ENCODE assay signal across 11 cellular contexts in genomic region chr7:140607441-140607989, GRCh38. TPM values are rescaled to one million over a fixed set of nuclear protein-coding genes. Genes with fewer than 3 reads are reported as not detected.
DNase-seq lines count a peak whose midpoint lies in the region; ATAC-seq, FAIRE-seq and TF ChIP-seq lines count a peak whose summit lies in the region.
"Had no signal": no experiment of that assay in that cellular context is flagged by ENCODE, and none has a peak within 500 bp of the region (broad histone marks: within the 10 kb centered on the region; RNA-seq: fewer than 3 reads in every experiment).

No MANE protein-coding gene starts in this region.

- no peaks in the 10 kb centered on the region for H4K20me1 ChIP-seq in HepG2 (ENCODE audit: insufficient read depth, low read length)

- peaks cover 13% of the 10 kb centered on the region for H3K36me3 Mint-ChIP-seq in nephron progenitor cell (ENCODE audit: low read depth)
- H3K36me3 Mint-ChIP-seq: natural killer cell had no signal

- H3K27me3 ChIP-seq in liver (ENCODE audit: control insufficient read depth in 4 of 4, insufficient read depth in 4 of 4, low read length in 3 of 4) = no peaks in the 10 kb centered on the region
- H3K27me3 ChIP-seq in HepG2 (ENCODE audit: control insufficient read depth in 1 of 2, insufficient read depth in 2 of 2, low read length in 2 of 2) = 0 out of 5 replicates have a peak, but pooled peaks cover 0 to 7% of the 10 kb centered on the region in 2 experiments
- H3K27me3 ChIP-seq in aorta (ENCODE audit: control insufficient read depth in 1 of 2, insufficient read depth in 2 of 2, low read length in 1 of 2) = no peaks in the 10 kb centered on the region

- BruUV-seq in HepG2 (replicated peaks; lab: Mats Ljungman, UMichigan) = no TSS peak

- TF ChIP-seq EP300 in HepG2 (IDR thresholded peaks at IDR 0.05; ENCODE audit: low read depth in 2 of 2, low read length in 2 of 2) (no peak), HepG2 (CRISPR knock-in tag; IDR thresholded peaks at IDR 0.05; ENCODE audit: borderline replicate concordance) (no peak)

- peaks cover 3% of the 10 kb centered on the region for H3K27me3 Mint-ChIP-seq in nephron progenitor cell (ENCODE audit: low read depth, poor library complexity)

- 78% methylated on average over 7 of the region's 7 CpGs for whole genome bisulfite sequencing in liver
- WGBS in HepG2 (ENCODE audit: low lambda C conversion rate) = 49% methylated on average over 7 of the region's 7 CpGs
- WGBS in aorta, 2 donors = 7% methylated on average over 7 of the region's 7 CpGs

- TF ChIP-seq RAD21 in liver (IDR thresholded peaks at IDR 0.05) = peak in 1 of 2 donors; percentile 26
- no peak for TF ChIP-seq RAD21 in HepG2 (CRISPR knock-in tag; IDR thresholded peaks at IDR 0.05)

- in situ Hi-C loops in HepG2 (cut with HindIII; ENCODE audit: extremely low pct_ligation_motif_present, low pct_unique_long_range_greater_than_20kb) = no loop called here

- H3K4me1 ChIP-seq in liver (ENCODE audit: control insufficient read depth in 4 of 4, insufficient read depth in 4 of 4, low read length in 3 of 4) (peaks cover 0 to 7% (median under 1%) of the 10 kb centered on the region in 4 donors), HepG2 (ENCODE audit: insufficient read depth, low read length) (peaks cover 11% of the 10 kb centered on the region), aorta (ENCODE audit: control insufficient read depth in 1 of 2, insufficient read depth in 2 of 2, low read length in 2 of 2) (no peaks in the 10 kb centered on the region)

- no peak for FAIRE-seq in HepG2 (lab: Jason Lieb, UNC)
- FAIRE-seq in frontal cortex (lab: Jason Lieb, UNC) = no peak
- FAIRE-seq: A204.1 had no signal

- no peaks in the 10 kb centered on the region for H3K79me2 ChIP-seq in HepG2 (ENCODE audit: insufficient read depth, low read length)

- TF ChIP-seq POLR2A in HepG2 (IDR thresholded peaks at IDR 0.05; ENCODE audit: insufficient read depth in 1 of 2, low read depth in 2 of 2, low read length in 2 of 2) = no peak

- H3K9me3 Mint-ChIP-seq in nephron progenitor cell = no peaks in the 10 kb centered on the region
- H3K9me3 Mint-ChIP-seq: natural killer cell had no signal

- H3K4me1 Mint-ChIP-seq in nephron progenitor cell = peaks cover 28% of the 10 kb centered on the region
- H3K4me1 Mint-ChIP-seq: natural killer cell had no signal

- DNase-seq in HepG2 (ENCODE audit: low spot score) (no peak), frontal cortex (ENCODE audit: low spot score in 2 of 2) (peak; percentile 42 to 48), nephron progenitor cell (no peak), aorta (peak; percentile 76 to 81), T-helper 1 cell (no peak)
- DNase-seq: natural killer cell, NCI-H2029 had no signal

- intact Hi-C loops in HepG2 (cut with micrococcal nuclease; ENCODE audit: unreplicated experiment) = no loop called here
- intact Hi-C loops in aorta (cut with DNase I) = no loop called here

- no peak for TF ChIP-seq CTCF in liver (IDR thresholded peaks at IDR 0.05; ENCODE audit: low read depth, low read length, missing input control)
- TF ChIP-seq CTCF in HepG2 (CRISPR knock-in tag; IDR thresholded peaks at IDR 0.05) = no peak
- TF ChIP-seq CTCF in nephron progenitor cell (IDR thresholded peaks at IDR 0.05) = no peak

- H3K4me3 Mint-ChIP-seq in nephron progenitor cell = no peak overlapping the region
- H3K4me3 Mint-ChIP-seq: natural killer cell had no signal

- no peak overlapping the region for H2AFZ ChIP-seq in HepG2 (ENCODE audit: low read length)

- no peaks in the 10 kb centered on the region for H3K9me3 ChIP-seq in liver (ENCODE audit: control insufficient read depth in 4 of 4, low read length in 3 of 4)
- no peaks in the 10 kb centered on the region for H3K9me3 ChIP-seq in HepG2 (ENCODE audit: low read length)
- H3K9me3 ChIP-seq in aorta (ENCODE audit: control insufficient read depth, low read length) = no peaks in the 10 kb centered on the region

- H3K27ac Mint-ChIP-seq in nephron progenitor cell = peak overlapping the region; percentile 63
- H3K27ac Mint-ChIP-seq: natural killer cell had no signal

- H3K27ac ChIP-seq in liver (ENCODE audit: low read depth in 1 of 2, low read length in 2 of 2) = peak overlapping the region; percentile 2 to 43
- no peak overlapping the region for H3K27ac ChIP-seq in HepG2 (ENCODE audit: extremely low read length, insufficient read depth, low read length)
- no peak overlapping the region for H3K27ac ChIP-seq in aorta (ENCODE audit: low read depth in 1 of 2, low read length in 2 of 2)

- CTCF ChIA-PET in HepG2 (lab: Yijun Ruan, JAX; ENCODE audit: low intra/inter-chr PET ratio, low total read pairs) = no interaction called here

- H3K4me2 ChIP-seq in HepG2 (ENCODE audit: low read depth, low read length) = no peak overlapping the region

- ATAC-seq in HepG2 (no peak), aorta (ENCODE audit: low FRiP score) (peak; percentile 69), HG02642 (IDR thresholded peaks at IDR 0.05; ENCODE audit: poor library complexity, unreplicated experiment) (no peak), GM19351 (IDR thresholded peaks at IDR 0.05; ENCODE audit: unreplicated experiment) (no peak)
- ATAC-seq: natural killer cell had no signal

- POLR2A ChIA-PET in HepG2 (lab: Yijun Ruan, JAX) = no interaction called here

- no peak overlapping the region for H3K9ac ChIP-seq in liver (ENCODE audit: low read depth in 1 of 2, low read length in 2 of 2)
- H3K9ac ChIP-seq in HepG2 (ENCODE audit: insufficient read depth, low read depth, low read length) = no peak overlapping the region

- H3K36me3 ChIP-seq in liver (ENCODE audit: control insufficient read depth in 4 of 4, insufficient read depth in 3 of 4, low read depth in 1 of 4, low read length in 3 of 4) = no peaks in the 10 kb centered on the region
- no peaks in the 10 kb centered on the region for H3K36me3 ChIP-seq in HepG2 (replicated peaks in 1 of 2; ENCODE audit: control insufficient read depth in 1 of 2, insufficient read depth in 2 of 2, low read length in 2 of 2)
- H3K36me3 ChIP-seq in aorta (ENCODE audit: control insufficient read depth in 1 of 2, insufficient read depth in 2 of 2, low read length in 1 of 2) = no peaks in the 10 kb centered on the region

- no peak overlapping the region for H3K4me3 ChIP-seq in liver (ENCODE audit: low read depth in 1 of 3, low read length in 3 of 3)
- H3K4me3 ChIP-seq in HepG2 (replicated peaks in 1 of 3; ENCODE audit: insufficient read depth in 1 of 3, low read depth in 2 of 3, low read length in 3 of 3) = no peak overlapping the region
- H3K4me3 ChIP-seq in aorta (ENCODE audit: low read length in 2 of 2) = no peak overlapping the region

TF ChIP-seq in HepG2, 621 proteins besides CTCF, POLR2A, EP300 and RAD21 (continues in another document):
- TF ChIP-seq, protein P1, sequence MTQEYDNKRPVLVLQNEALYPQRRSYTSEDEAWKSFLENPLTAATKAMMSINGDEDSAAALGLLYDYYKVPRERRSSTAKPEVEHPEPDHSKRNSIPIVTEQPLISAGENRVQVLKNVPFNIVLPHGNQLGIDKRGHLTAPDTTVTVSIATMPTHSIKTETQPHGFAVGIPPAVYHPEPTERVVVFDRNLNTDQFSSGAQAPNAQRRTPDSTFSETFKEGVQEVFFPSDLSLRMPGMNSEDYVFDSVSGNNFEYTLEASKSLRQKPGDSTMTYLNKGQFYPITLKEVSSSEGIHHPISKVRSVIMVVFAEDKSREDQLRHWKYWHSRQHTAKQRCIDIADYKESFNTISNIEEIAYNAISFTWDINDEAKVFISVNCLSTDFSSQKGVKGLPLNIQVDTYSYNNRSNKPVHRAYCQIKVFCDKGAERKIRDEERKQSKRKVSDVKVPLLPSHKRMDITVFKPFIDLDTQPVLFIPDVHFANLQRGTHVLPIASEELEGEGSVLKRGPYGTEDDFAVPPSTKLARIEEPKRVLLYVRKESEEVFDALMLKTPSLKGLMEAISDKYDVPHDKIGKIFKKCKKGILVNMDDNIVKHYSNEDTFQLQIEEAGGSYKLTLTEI (CRISPR knock-in tag; conservative IDR thresholded peaks at IDR 0.05) = no peak
- TF ChIP-seq ZFX (CRISPR knock-in tag; IDR thresholded peaks at IDR 0.05; ENCODE audit: low read depth) (no peak), SALL2 (CRISPR knock-in tag; IDR thresholded peaks at IDR 0.05) (no peak), ZNF468 (CRISPR knock-in tag; IDR thresholded peaks at IDR 0.05) (no peak), SRF (IDR thresholded peaks at IDR 0.05; ENCODE audit: low read depth, low read length) (no peak), ZNF124 (CRISPR knock-in tag; IDR thresholded peaks at IDR 0.05) (no peak), ZFAT (CRISPR knock-in tag; conservative IDR thresholded peaks at IDR 0.05) (no peak), NCOA5 (CRISPR knock-in tag; IDR thresholded peaks at IDR 0.05) (no peak), SP1 (IDR thresholded peaks at IDR 0.05) (no peak), SP1 (CRISPR knock-in tag; IDR thresholded peaks at IDR 0.05) (no peak), MTF1 (CRISPR knock-in tag; IDR thresholded peaks at IDR 0.05) (no peak)

RNA-seq across cellular contexts. Expression of gene DENND2A, which starts 33.1 kb away (rescaled TPM):
- total RNA-seq in liver (1 to 10 TPM; 3.0 to 7.4 TPM), HepG2 (2016; rRNA removed; fragmentation: Illumina TruSeq; extraction: Trizol) (not detected in 2 replicates), frontal cortex (25.7 TPM), aorta (10 to 100 TPM in 1 of 2 donors, 1 to 10 TPM in 1; 5.9 to 19.2 TPM)
- polyA plus RNA-seq in liver (1 to 10 TPM; 1.2 to 1.6 TPM), HepG2 (2011; rRNA removed) (0.12 TPM in 1 of 2 replicates, not detected in the other), aorta (1 to 10 TPM; 1.4 to 1.8 TPM)
- total RNA-seq in HepG2 (2016; cell fraction: cytosol; rRNA removed; fragmentation: Illumina TruSeq; extraction: Trizol; ENCODE audit: low read depth) = 0.09 and 0.10 TPM in 2 replicates
- total RNA-seq in HepG2 (2016; cell fraction: insoluble cytoplasmic fraction; rRNA removed; fragmentation: Illumina TruSeq; extraction: Trizol) = not detected in 2 replicates
- total RNA-seq in HepG2 (2016; cell fraction: membrane; rRNA removed; fragmentation: Illumina TruSeq; extraction: Trizol) = not detected in 2 replicates
- not detected in 2 replicates for total RNA-seq in HepG2 (2016; cell fraction: nucleus; rRNA removed; fragmentation: Illumina TruSeq; extraction: Trizol)
- 0.05 TPM in 1 of 2 replicates, not detected in the other for polyA plus RNA-seq in HepG2 (2011; cell fraction: cytosol; rRNA removed)
- not detected in 2 replicates for polyA plus RNA-seq in HepG2 (2011; cell fraction: nucleus; rRNA removed)
- 0.04 and 0.13 TPM in 2 replicates for polyA plus RNA-seq in HepG2 (2012)
- 0.02 TPM in 1 of 2 replicates, not detected in the other for polyA plus RNA-seq in HepG2 (2016; cell fraction: cytosol; fragmentation: Illumina TruSeq; extraction: Trizol; ENCODE audit: low read depth)
- not detected in 2 replicates for polyA plus RNA-seq in HepG2 (2016; cell fraction: insoluble cytoplasmic fraction; fragmentation: Illumina TruSeq; extraction: Trizol; ENCODE audit: low read depth)
- polyA plus RNA-seq in HepG2 (2016; cell fraction: membrane; fragmentation: Illumina TruSeq; extraction: Trizol; ENCODE audit: low read depth) = not detected in 2 replicates
- polyA plus RNA-seq in HepG2 (2016; cell fraction: nucleus; fragmentation: Illumina TruSeq; extraction: Trizol; ENCODE audit: insufficient read depth, low read depth) = not detected in 2 replicates
- not detected in 2 replicates for polyA minus RNA-seq in HepG2 (2011; rRNA and poly(A)+ RNA removed; ENCODE audit: low replicate concordance)
- not detected in 2 replicates for polyA minus RNA-seq in HepG2 (2011; cell fraction: cytosol; rRNA and poly(A)+ RNA removed)
- polyA minus RNA-seq in HepG2 (2011; cell fraction: nucleus; rRNA and poly(A)+ RNA removed) = not detected in 2 replicates

Comparison
In these comparisons a context has a peak if more than half of its experiments do, and no peak if none do; other contexts are left out.
1. H3K27ac ChIP-seq: peak in liver (2 of 2); none in HepG2 (single experiment) and aorta (0 of 2).
2. DNase-seq: peak in frontal cortex (2 of 2) and aorta (2 of 2); none in HepG2 (single experiment), nephron progenitor cell (single experiment) and T-helper 1 cell (0 of 5).